1 cellular context compared by ENCODE assay signal in the genomic region with DNA sequence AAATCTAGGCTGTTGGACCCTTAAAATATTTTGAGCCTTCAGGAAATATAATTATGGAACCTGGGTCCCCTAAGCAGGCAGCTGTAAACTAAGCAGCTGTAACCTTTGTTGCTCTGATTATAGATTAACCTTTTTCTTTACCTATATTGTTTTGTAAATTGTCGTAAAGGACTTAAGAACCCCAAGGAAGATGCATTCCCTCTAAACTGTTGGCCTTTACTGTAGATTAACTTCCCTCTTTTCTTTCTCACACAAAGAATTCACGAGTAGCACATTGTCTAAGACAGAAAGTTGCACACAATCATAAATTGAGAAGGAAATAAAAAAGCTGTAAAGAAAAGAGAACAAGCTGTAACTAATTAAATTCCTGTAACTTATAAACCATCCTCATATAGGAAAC.
TF ChIP-seq lines count a peak whose summit lies in the region.

No MANE protein-coding gene starts in this region.

TF ChIP-seq in H1, 55 proteins besides CTCF, POLR2A, EP300 and RAD21 (continued from another document):
- TF ChIP-seq, protein P1, sequence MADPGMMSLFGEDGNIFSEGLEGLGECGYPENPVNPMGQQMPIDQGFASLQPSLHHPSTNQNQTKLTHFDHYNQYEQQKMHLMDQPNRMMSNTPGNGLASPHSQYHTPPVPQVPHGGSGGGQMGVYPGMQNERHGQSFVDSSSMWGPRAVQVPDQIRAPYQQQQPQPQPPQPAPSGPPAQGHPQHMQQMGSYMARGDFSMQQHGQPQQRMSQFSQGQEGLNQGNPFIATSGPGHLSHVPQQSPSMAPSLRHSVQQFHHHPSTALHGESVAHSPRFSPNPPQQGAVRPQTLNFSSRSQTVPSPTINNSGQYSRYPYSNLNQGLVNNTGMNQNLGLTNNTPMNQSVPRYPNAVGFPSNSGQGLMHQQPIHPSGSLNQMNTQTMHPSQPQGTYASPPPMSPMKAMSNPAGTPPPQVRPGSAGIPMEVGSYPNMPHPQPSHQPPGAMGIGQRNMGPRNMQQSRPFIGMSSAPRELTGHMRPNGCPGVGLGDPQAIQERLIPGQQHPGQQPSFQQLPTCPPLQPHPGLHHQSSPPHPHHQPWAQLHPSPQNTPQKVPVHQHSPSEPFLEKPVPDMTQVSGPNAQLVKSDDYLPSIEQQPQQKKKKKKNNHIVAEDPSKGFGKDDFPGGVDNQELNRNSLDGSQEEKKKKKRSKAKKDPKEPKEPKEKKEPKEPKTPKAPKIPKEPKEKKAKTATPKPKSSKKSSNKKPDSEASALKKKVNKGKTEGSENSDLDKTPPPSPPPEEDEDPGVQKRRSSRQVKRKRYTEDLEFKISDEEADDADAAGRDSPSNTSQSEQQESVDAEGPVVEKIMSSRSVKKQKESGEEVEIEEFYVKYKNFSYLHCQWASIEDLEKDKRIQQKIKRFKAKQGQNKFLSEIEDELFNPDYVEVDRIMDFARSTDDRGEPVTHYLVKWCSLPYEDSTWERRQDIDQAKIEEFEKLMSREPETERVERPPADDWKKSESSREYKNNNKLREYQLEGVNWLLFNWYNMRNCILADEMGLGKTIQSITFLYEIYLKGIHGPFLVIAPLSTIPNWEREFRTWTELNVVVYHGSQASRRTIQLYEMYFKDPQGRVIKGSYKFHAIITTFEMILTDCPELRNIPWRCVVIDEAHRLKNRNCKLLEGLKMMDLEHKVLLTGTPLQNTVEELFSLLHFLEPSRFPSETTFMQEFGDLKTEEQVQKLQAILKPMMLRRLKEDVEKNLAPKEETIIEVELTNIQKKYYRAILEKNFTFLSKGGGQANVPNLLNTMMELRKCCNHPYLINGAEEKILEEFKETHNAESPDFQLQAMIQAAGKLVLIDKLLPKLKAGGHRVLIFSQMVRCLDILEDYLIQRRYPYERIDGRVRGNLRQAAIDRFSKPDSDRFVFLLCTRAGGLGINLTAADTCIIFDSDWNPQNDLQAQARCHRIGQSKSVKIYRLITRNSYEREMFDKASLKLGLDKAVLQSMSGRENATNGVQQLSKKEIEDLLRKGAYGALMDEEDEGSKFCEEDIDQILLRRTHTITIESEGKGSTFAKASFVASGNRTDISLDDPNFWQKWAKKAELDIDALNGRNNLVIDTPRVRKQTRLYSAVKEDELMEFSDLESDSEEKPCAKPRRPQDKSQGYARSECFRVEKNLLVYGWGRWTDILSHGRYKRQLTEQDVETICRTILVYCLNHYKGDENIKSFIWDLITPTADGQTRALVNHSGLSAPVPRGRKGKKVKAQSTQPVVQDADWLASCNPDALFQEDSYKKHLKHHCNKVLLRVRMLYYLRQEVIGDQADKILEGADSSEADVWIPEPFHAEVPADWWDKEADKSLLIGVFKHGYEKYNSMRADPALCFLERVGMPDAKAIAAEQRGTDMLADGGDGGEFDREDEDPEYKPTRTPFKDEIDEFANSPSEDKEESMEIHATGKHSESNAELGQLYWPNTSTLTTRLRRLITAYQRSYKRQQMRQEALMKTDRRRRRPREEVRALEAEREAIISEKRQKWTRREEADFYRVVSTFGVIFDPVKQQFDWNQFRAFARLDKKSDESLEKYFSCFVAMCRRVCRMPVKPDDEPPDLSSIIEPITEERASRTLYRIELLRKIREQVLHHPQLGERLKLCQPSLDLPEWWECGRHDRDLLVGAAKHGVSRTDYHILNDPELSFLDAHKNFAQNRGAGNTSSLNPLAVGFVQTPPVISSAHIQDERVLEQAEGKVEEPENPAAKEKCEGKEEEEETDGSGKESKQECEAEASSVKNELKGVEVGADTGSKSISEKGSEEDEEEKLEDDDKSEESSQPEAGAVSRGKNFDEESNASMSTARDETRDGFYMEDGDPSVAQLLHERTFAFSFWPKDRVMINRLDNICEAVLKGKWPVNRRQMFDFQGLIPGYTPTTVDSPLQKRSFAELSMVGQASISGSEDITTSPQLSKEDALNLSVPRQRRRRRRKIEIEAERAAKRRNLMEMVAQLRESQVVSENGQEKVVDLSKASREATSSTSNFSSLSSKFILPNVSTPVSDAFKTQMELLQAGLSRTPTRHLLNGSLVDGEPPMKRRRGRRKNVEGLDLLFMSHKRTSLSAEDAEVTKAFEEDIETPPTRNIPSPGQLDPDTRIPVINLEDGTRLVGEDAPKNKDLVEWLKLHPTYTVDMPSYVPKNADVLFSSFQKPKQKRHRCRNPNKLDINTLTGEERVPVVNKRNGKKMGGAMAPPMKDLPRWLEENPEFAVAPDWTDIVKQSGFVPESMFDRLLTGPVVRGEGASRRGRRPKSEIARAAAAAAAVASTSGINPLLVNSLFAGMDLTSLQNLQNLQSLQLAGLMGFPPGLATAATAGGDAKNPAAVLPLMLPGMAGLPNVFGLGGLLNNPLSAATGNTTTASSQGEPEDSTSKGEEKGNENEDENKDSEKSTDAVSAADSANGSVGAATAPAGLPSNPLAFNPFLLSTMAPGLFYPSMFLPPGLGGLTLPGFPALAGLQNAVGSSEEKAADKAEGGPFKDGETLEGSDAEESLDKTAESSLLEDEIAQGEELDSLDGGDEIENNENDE (IDR thresholded peaks at IDR 0.05; ENCODE audit: insufficient replicate concordance, low read length) = peak; percentile 51
